12 cellular contexts compared by ENCODE assay signal in genomic region chr1:15883326-15883725, GRCh38. TPM values are rescaled to one million over a fixed set of nuclear protein-coding genes. Genes with fewer than 3 reads are reported as not detected.
DNase-seq lines count a peak whose midpoint lies in the region; ATAC-seq, FAIRE-seq and TF ChIP-seq lines count a peak whose summit lies in the region.
"Had no signal": no experiment of that assay in that cellular context is flagged by ENCODE, and none has a peak within 500 bp of the region (broad histone marks: within the 10 kb centered on the region; RNA-seq: fewer than 3 reads in every experiment).

No MANE protein-coding gene starts in this region.

- H3K4me3 Mint-ChIP-seq in activated T-helper 17 cell treated with anti-CD3 and anti-CD28 coated beads, Interleukin-2, amount 50 U/mL, for 72 hours: no peak overlapping the region
- H3K4me3 Mint-ChIP-seq in naive thymus-derived CD4-positive, alpha-beta T cell: peak overlapping the region in 1 of 10 donors; percentile 51

- H3K9me3 ChIP-seq in BLaER1 treated with 17β-estradiol and CSF1 and Interleukin-3, amounts not matched to agents 10 nM and 100 nM (replicated peaks in 1 of 11): no peaks in the 10 kb centered on the region
- no peaks in the 10 kb centered on the region for H3K9me3 ChIP-seq in naive thymus-derived CD4-positive, alpha-beta T cell (ENCODE audit: control insufficient read depth in 2 of 3, low read length in 3 of 3)
- H3K9me3 ChIP-seq: breast epithelium had no signal

- POLR2A ChIA-PET in naive thymus-derived CD4-positive, alpha-beta T cell (lab: Charles Lee): interaction anchor here (0.7 to 1.5 kb wide), 3 partner anchors 49 to 92 kb away, joined by 3 to 4 read pairs (median 3); partner anchors contain the start of gene ZBTB17

- DNase-seq in GM18507 (ENCODE audit: extremely low spot score, insufficient read length, low read depth) (no peak), NCI-H774 (lab: John Stamatoyannopoulos, UW) (no peak), dorsolateral prefrontal cortex (no peak)
- DNase-seq in naive thymus-derived CD4-positive, alpha-beta T cell: no peak
- DNase-seq: DMS79, NCI-H526 treated with DMSO at 0.1 percent for 48 hours, small intestine had no signal

- H3K9ac ChIP-seq in BLaER1 treated with 17β-estradiol and CSF1 and Interleukin-3, amounts not matched to agents 10 nM and 100 nM: peak overlapping the region in 10 of 11 experiments; percentile 3 to 59 (median 40); a peak in 14 of 22 replicates

- no peaks in the 10 kb centered on the region for H3K27me3 ChIP-seq in BLaER1 treated with 17β-estradiol and CSF1 and Interleukin-3, amounts not matched to agents 10 nM and 100 nM
- H3K27me3 ChIP-seq in naive thymus-derived CD4-positive, alpha-beta T cell (ENCODE audit: control insufficient read depth in 2 of 2, insufficient read depth in 2 of 2, low read length in 2 of 2): no peaks in the 10 kb centered on the region
- no peaks in the 10 kb centered on the region for H3K27me3 ChIP-seq in dorsolateral prefrontal cortex
- H3K27me3 ChIP-seq: breast epithelium had no signal

- H3K27ac ChIP-seq in BLaER1 treated with 17β-estradiol and CSF1 and Interleukin-3, amounts not matched to agents 10 nM and 100 nM: peak overlapping the region; percentile 4 to 92 (median 55); a peak in 20 of 22 replicates
- H3K27ac ChIP-seq in naive thymus-derived CD4-positive, alpha-beta T cell (ENCODE audit: low read depth, low read length): no peak overlapping the region
- H3K27ac ChIP-seq in dorsolateral prefrontal cortex: peak overlapping the region in 29 of 59 donors; percentile 2 to 99 (median 40)

- H3K27ac Mint-ChIP-seq in activated T-helper 17 cell treated with anti-CD3 and anti-CD28 coated beads, Interleukin-2, amount 50 U/mL, for 72 hours: peak overlapping the region; percentile 54
- peak overlapping the region in 8 of 9 donors; percentile 21 to 83 (median 76) for H3K27ac Mint-ChIP-seq in naive thymus-derived CD4-positive, alpha-beta T cell

- ATAC-seq in activated T-helper 17 cell treated with anti-CD3 and anti-CD28 coated beads, Interleukin-2, amount 50 U/mL, for 72 hours (replicated peaks): no peak
- ATAC-seq in naive thymus-derived CD4-positive, alpha-beta T cell: no peak
- ATAC-seq in HG03135 (IDR thresholded peaks at IDR 0.05; ENCODE audit: unreplicated experiment) (no peak), GM19023 (IDR thresholded peaks at IDR 0.05; ENCODE audit: unreplicated experiment) (no peak)

- peaks cover 82% of the 10 kb centered on the region for H3K36me3 Mint-ChIP-seq in activated T-helper 17 cell treated with anti-CD3 and anti-CD28 coated beads, Interleukin-2, amount 50 U/mL, for 72 hours (ENCODE audit: low read depth)
- peaks cover 0 to 8% (median 4%) of the 10 kb centered on the region in 5 donors for H3K36me3 Mint-ChIP-seq in naive thymus-derived CD4-positive, alpha-beta T cell

- H3K36me3 ChIP-seq in BLaER1 treated with 17β-estradiol and CSF1 and Interleukin-3, amounts not matched to agents 10 nM and 100 nM: peaks cover 9 to 45% (median 32%) of the 10 kb centered on the region in 11 experiments; a peak in 20 of 22 replicates
- H3K36me3 ChIP-seq in naive thymus-derived CD4-positive, alpha-beta T cell (ENCODE audit: control insufficient read depth in 2 of 3, insufficient read depth in 3 of 3, low read length in 3 of 3): peaks cover 0 to 6% (median 0%) of the 10 kb centered on the region in 3 experiments
- H3K36me3 ChIP-seq: breast epithelium had no signal

- peaks cover 36 to 100% (median 73%) of the 10 kb centered on the region in 11 experiments; a peak in 21 of 22 replicates for H4K20me1 ChIP-seq in BLaER1 treated with 17β-estradiol and CSF1 and Interleukin-3, amounts not matched to agents 10 nM and 100 nM

- H3K9me3 Mint-ChIP-seq in activated T-helper 17 cell treated with anti-CD3 and anti-CD28 coated beads, Interleukin-2, amount 50 U/mL, for 72 hours: no peaks in the 10 kb centered on the region
- no peaks in the 10 kb centered on the region for H3K9me3 Mint-ChIP-seq in naive thymus-derived CD4-positive, alpha-beta T cell

- TF ChIP-seq CTCF in dorsolateral prefrontal cortex (IDR thresholded peaks at IDR 0.05 in 54 of 56, conservative IDR thresholded peaks at IDR 0.05 in 2 of 56; ENCODE audit: low read depth in 1 of 56, partially characterized antibody in 56 of 56): no peak

- CTCF ChIA-PET in naive thymus-derived CD4-positive, alpha-beta T cell (lab: Charles Lee): interaction anchor here (1.3 kb wide), 1 partner anchor 18 kb away, joined by 4 read pairs; no protein-coding TSS in a partner anchor

- intact Hi-C loops in naive thymus-derived CD4-positive, alpha-beta T cell (cut with micrococcal nuclease): no loop called here
- intact Hi-C loops in dorsolateral prefrontal cortex (cut with DNase I): no loop called here

- peaks cover 68 to 83% (median 71%) of the 10 kb centered on the region in 10 experiments for H3K4me1 ChIP-seq in BLaER1 treated with 17β-estradiol and CSF1 and Interleukin-3, amounts not matched to agents 10 nM and 100 nM
- peaks cover 4 to 18% of the 10 kb centered on the region in 2 donors for H3K4me1 ChIP-seq in naive thymus-derived CD4-positive, alpha-beta T cell (ENCODE audit: control insufficient read depth in 2 of 2, insufficient read depth in 2 of 2, low read length in 2 of 2)

- H3K4me2 ChIP-seq in BLaER1 treated with 17β-estradiol and CSF1 and Interleukin-3, amounts not matched to agents 10 nM and 100 nM: peak overlapping the region; percentile 53 to 94 (median 79)

- peaks cover 25% of the 10 kb centered on the region for H3K4me1 Mint-ChIP-seq in activated T-helper 17 cell treated with anti-CD3 and anti-CD28 coated beads, Interleukin-2, amount 50 U/mL, for 72 hours
- peaks cover 52 to 82% (median 72%) of the 10 kb centered on the region in 7 donors for H3K4me1 Mint-ChIP-seq in naive thymus-derived CD4-positive, alpha-beta T cell

- H3K4me3 ChIP-seq in BLaER1 treated with 17β-estradiol and CSF1 and Interleukin-3, amounts not matched to agents 10 nM and 100 nM: no peak overlapping the region
- H3K4me3 ChIP-seq in naive thymus-derived CD4-positive, alpha-beta T cell (ENCODE audit: low read length): no peak overlapping the region
- no peak overlapping the region for H3K4me3 ChIP-seq in dorsolateral prefrontal cortex
- H3K4me3 ChIP-seq: breast epithelium had no signal

- H3K27me3 Mint-ChIP-seq in activated T-helper 17 cell treated with anti-CD3 and anti-CD28 coated beads, Interleukin-2, amount 50 U/mL, for 72 hours: no peaks in the 10 kb centered on the region
- H3K27me3 Mint-ChIP-seq in naive thymus-derived CD4-positive, alpha-beta T cell: no peaks in the 10 kb centered on the region

- FAIRE-seq in GM18507 (lab: Jason Lieb, UNC): peak; percentile 65
- FAIRE-seq: small intestine had no signal

RNA-seq across cellular contexts. Expression of gene SPEN, which starts 35.8 kb away (rescaled TPM):
- total RNA-seq in activated T-helper 17 cell treated with anti-CD3 and anti-CD28 coated beads, Interleukin-2, amount 50 U/mL, for 72 hours: 10 to 100 TPM; 48.9 to 66.7 TPM
- total RNA-seq in naive thymus-derived CD4-positive, alpha-beta T cell: 10 to 100 TPM; 72.1 to 92.1 (median 82.9) TPM
- polyA plus RNA-seq in naive thymus-derived CD4-positive, alpha-beta T cell: 10 to 100 TPM; 10.1 to 46.7 TPM
- 100 to 1,000 TPM in 25 of 120 experiments, 10 to 100 TPM in 95; 64.4 to 134 (median 84.8) TPM for total RNA-seq in dorsolateral prefrontal cortex
